In the genomic region with DNA sequence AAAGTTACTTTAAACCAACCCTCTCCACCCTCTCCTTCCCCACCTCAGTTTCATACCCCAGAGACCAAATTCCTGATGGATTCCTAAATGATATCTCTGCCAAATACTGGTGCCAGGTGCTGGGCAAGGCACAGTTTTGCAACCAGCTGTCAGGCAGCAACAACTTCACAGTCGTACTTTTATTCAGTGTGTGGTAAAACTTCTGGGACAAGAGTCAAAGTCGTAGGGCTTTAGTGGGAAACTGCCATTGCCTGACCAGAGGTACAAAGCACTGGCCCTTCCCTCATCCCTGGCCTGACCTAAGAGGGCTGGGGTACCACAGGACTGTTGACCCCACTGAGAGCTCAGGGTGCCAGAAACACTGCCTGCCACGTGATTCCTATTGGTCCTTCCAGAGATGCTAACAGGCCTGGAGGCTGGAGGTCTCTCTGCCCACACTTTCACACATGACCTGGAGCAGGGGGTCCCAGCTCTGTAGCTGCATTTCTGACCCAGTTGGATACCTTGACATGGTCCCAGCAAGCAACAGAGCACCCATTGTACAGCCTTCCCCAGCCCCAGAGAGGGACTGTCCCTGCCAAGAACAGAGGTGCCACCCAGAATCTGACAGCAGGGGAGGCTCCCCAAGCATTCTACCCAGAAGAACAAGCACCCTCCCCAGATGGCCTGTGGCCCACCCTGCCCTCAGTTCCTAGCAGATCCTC, we compare ENCODE assay signal across 1 cellular context.
TF ChIP-seq lines count a peak whose summit lies in the region.

No MANE protein-coding gene starts in this region.

TF ChIP-seq in HepG2, 621 proteins besides CTCF, POLR2A, EP300 and RAD21 (continued from another document):
- TF ChIP-seq, protein P1, sequence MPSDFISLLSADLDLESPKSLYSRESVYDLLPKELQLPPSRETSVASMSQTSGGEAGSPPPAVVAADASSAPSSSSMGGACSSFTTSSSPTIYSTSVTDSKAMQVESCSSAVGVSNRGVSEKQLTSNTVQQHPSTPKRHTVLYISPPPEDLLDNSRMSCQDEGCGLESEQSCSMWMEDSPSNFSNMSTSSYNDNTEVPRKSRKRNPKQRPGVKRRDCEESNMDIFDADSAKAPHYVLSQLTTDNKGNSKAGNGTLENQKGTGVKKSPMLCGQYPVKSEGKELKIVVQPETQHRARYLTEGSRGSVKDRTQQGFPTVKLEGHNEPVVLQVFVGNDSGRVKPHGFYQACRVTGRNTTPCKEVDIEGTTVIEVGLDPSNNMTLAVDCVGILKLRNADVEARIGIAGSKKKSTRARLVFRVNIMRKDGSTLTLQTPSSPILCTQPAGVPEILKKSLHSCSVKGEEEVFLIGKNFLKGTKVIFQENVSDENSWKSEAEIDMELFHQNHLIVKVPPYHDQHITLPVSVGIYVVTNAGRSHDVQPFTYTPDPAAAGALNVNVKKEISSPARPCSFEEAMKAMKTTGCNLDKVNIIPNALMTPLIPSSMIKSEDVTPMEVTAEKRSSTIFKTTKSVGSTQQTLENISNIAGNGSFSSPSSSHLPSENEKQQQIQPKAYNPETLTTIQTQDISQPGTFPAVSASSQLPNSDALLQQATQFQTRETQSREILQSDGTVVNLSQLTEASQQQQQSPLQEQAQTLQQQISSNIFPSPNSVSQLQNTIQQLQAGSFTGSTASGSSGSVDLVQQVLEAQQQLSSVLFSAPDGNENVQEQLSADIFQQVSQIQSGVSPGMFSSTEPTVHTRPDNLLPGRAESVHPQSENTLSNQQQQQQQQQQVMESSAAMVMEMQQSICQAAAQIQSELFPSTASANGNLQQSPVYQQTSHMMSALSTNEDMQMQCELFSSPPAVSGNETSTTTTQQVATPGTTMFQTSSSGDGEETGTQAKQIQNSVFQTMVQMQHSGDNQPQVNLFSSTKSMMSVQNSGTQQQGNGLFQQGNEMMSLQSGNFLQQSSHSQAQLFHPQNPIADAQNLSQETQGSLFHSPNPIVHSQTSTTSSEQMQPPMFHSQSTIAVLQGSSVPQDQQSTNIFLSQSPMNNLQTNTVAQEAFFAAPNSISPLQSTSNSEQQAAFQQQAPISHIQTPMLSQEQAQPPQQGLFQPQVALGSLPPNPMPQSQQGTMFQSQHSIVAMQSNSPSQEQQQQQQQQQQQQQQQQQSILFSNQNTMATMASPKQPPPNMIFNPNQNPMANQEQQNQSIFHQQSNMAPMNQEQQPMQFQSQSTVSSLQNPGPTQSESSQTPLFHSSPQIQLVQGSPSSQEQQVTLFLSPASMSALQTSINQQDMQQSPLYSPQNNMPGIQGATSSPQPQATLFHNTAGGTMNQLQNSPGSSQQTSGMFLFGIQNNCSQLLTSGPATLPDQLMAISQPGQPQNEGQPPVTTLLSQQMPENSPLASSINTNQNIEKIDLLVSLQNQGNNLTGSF (CRISPR knock-in tag; IDR thresholded peaks at IDR 0.05), result no peak
- TF ChIP-seq TERF1 (CRISPR knock-in tag; IDR thresholded peaks at IDR 0.05) (no peak), AGO1 (IDR thresholded peaks at IDR 0.05; ENCODE audit: low read depth, low read length, poor library complexity, severe bottlenecking) (no peak), MED13 (CRISPR knock-in tag; IDR thresholded peaks at IDR 0.05) (no peak), HDAC1 (CRISPR knock-in tag; IDR thresholded peaks at IDR 0.05) (no peak)
- TF ChIP-seq, protein P2, sequence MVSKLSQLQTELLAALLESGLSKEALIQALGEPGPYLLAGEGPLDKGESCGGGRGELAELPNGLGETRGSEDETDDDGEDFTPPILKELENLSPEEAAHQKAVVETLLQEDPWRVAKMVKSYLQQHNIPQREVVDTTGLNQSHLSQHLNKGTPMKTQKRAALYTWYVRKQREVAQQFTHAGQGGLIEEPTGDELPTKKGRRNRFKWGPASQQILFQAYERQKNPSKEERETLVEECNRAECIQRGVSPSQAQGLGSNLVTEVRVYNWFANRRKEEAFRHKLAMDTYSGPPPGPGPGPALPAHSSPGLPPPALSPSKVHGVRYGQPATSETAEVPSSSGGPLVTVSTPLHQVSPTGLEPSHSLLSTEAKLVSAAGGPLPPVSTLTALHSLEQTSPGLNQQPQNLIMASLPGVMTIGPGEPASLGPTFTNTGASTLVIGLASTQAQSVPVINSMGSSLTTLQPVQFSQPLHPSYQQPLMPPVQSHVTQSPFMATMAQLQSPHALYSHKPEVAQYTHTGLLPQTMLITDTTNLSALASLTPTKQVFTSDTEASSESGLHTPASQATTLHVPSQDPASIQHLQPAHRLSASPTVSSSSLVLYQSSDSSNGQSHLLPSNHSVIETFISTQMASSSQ (IDR thresholded peaks at IDR 0.05; ENCODE audit: low read depth), result no peak
- TF ChIP-seq, protein P2 (CRISPR knock-in tag; IDR thresholded peaks at IDR 0.05; ENCODE audit: borderline replicate concordance), result no peak
